Comparison of ENCODE assay signal across 8 cellular contexts in the genomic region with DNA sequence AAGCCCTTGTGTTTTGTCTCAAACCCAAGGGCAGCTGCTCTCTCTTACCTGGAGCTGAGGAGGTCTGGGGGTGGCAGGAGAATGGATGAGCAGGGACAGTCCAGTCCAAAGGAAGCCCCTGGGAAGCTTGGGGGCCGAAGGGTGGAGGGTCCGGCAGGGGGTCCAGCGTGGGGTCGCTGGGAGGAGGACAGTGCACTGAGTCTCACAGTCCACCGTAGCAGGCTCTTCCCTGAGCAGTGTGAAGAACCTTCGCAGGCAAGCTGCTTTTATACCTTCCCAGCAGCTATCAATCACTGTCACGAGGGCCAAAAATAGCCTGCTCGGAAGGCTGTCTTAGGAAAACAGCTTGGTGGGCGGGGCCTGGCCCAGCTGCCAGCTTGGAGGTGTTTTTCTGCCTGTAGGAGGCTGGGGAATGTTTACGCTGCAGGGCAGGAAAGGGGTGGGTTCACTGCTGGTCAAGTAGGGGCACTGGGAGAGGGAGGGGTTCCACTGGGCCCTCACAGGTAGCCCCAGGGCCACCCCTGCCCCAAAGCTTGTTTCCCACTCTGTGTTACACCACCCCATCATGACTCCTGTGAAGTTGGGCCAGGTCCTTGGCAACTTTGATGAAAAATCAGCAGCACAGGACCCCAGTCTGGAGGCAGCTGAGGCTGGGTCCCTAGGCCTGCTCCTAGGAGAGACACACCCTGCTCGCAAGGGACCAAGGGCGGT. TPM values are rescaled to one million over a fixed set of nuclear protein-coding genes. Genes with fewer than 3 reads are reported as not detected.
DNase-seq lines count a peak whose midpoint lies in the region; ATAC-seq and TF ChIP-seq lines count a peak whose summit lies in the region.

TSS of gene DEPP1 (minus strand) at position 240 of the 711 bp plus-strand sequence. CDS start 779 bp downstream, outside the sequence.

- in situ Hi-C loops in astrocyte of the cerebellum (cut with HindIII; ENCODE audit: low sequenced_read_pairs), result no loop called here

- H3K27me3 ChIP-seq in right atrium auricular region (no peaks in the 10 kb centered on the region), psoas muscle (ENCODE audit: insufficient read depth in 3 of 3, low read length in 2 of 3) (no peaks in the 10 kb centered on the region)

- peak; percentile 69 to 82 (median 70) for ATAC-seq in psoas muscle
- ATAC-seq in HG02588 (IDR thresholded peaks at IDR 0.05; ENCODE audit: unreplicated experiment), result no peak

- H3K36me3 ChIP-seq in right atrium auricular region, result peaks cover 40% of the 10 kb centered on the region
- peaks cover 0 to 2% of the 10 kb centered on the region in 2 donors for H3K36me3 ChIP-seq in psoas muscle (ENCODE audit: insufficient read depth in 1 of 2, low read depth in 1 of 2)

- H3K27ac ChIP-seq in right atrium auricular region (peak within 1 kb of the TSS; percentile 91 to 96), psoas muscle (peak within 1 kb of the TSS; percentile 96)

- 13 to 20% (median 20%) methylated on average over 12 of the region's 12 CpGs for WGBS in psoas muscle, 3 donors

- peak; percentile 54 for DNase-seq in CD1c-positive myeloid dendritic cell (ENCODE audit: extremely low spot score)
- DNase-seq in GOT3 (lab: John Stamatoyannopoulos, UW), result peak; percentile 33
- peak; percentile 73 for DNase-seq in NCI-H2227 treated with DMSO at 0.1 percent for 48 hours (lab: John Stamatoyannopoulos, UW)
- DNase-seq in astrocyte of the cerebellum (ENCODE audit: low read depth), result peak; percentile 77
- peak; percentile 96 for DNase-seq in right atrium auricular region (ENCODE audit: low spot score)
- DNase-seq in psoas muscle, result peak; percentile 91 to 96
- DNase-seq in NK-92 treated with Interleukin-12 subunit alpha and Interleukin-12 subunit beta, amount 100 ng/mL, for 24 hours (lab: John Stamatoyannopoulos, UW), result no peak

- H3K9me3 ChIP-seq in right atrium auricular region (no peaks in the 10 kb centered on the region), psoas muscle (no peaks in the 10 kb centered on the region)

- H3K4me1 ChIP-seq in right atrium auricular region (peaks cover 0 to 100% of the 10 kb centered on the region in 2 donors), psoas muscle (peaks cover 79% of the 10 kb centered on the region)

- intact Hi-C loops in psoas muscle (cut with DNase I), result no loop called here

- peak within 1 kb of the TSS; percentile 50 for H3K4me3 ChIP-seq in astrocyte of the cerebellum (ENCODE audit: low read depth, low read length)
- peak within 1 kb of the TSS; percentile 60 to 65 for H3K4me3 ChIP-seq in right atrium auricular region
- H3K4me3 ChIP-seq in psoas muscle, result peak within 1 kb of the TSS; percentile 90

- TF ChIP-seq CTCF in astrocyte of the cerebellum (IDR thresholded peaks at IDR 0.05; ENCODE audit: low read depth, low read length, missing control alignments), result no peak
- peak in 1 of 2 donors; percentile 22 for TF ChIP-seq CTCF in right atrium auricular region (IDR thresholded peaks at IDR 0.05)
- peak; percentile 38 for TF ChIP-seq CTCF in psoas muscle (IDR thresholded peaks at IDR 0.05)

RNA-seq across cellular contexts. Expression of gene DEPP1, which starts in this region (rescaled TPM):
- total RNA-seq in right atrium auricular region, result 100 to 1,000 TPM in 1 of 2 donors, 10 to 100 TPM in 1; 68.8 to 143 TPM
- 10 to 100 TPM; 28.2 to 37.4 (median 36.8) TPM for total RNA-seq in psoas muscle
- polyA plus RNA-seq in psoas muscle, result 100 to 1,000 TPM in 1 of 3 donors, 10 to 100 TPM in 2; 53.6 to 102 (median 79.3) TPM
